In genomic region chr19:12789098-12789903, GRCh38 we compare ENCODE assay signal across 8 cellular contexts. TPM values are rescaled to one million over a fixed set of nuclear protein-coding genes. Genes with fewer than 3 reads are reported as not detected.
DNase-seq lines count a peak whose midpoint lies in the region; ATAC-seq, FAIRE-seq and TF ChIP-seq lines count a peak whose summit lies in the region.

No MANE protein-coding gene starts in this region.

- ATAC-seq in lung (ENCODE audit: insufficient read depth, low FRiP score), result no peak

- H3K4me3 ChIP-seq in KMS-11 (IDR thresholded peaks at IDR 0.05; ENCODE audit: insufficient read depth, low read depth, low read length) (no peak overlapping the region), bronchial epithelial cell (ENCODE audit: low read depth, low read length) (peak overlapping the region; percentile 98), lung (peak overlapping the region; percentile 50), transverse colon (peak overlapping the region; percentile 17 to 90 (median 87))

- peak overlapping the region; percentile 68 for H3K9ac ChIP-seq in KMS-11

- no peaks in the 10 kb centered on the region for H3K36me3 ChIP-seq in KMS-11 (ENCODE audit: insufficient read depth)
- peaks cover 11% of the 10 kb centered on the region for H3K36me3 ChIP-seq in bronchial epithelial cell (ENCODE audit: control insufficient read depth, insufficient read depth, low read length)
- no peaks in the 10 kb centered on the region for H3K36me3 ChIP-seq in lung (ENCODE audit: control insufficient read depth in 2 of 2, insufficient read depth in 2 of 2, low read length in 2 of 2)
- no peaks in the 10 kb centered on the region for H3K36me3 ChIP-seq in transverse colon

- H3K27me3 ChIP-seq in KMS-11 (ENCODE audit: insufficient read depth, low read depth) (no peaks in the 10 kb centered on the region), bronchial epithelial cell (ENCODE audit: control insufficient read depth, insufficient read depth, low read length) (no peaks in the 10 kb centered on the region), lung (ENCODE audit: control insufficient read depth, insufficient read depth) (no peaks in the 10 kb centered on the region), transverse colon (no peaks in the 10 kb centered on the region)

- TF ChIP-seq CTCF in KMS-11 (conservative IDR thresholded peaks at IDR 0.05; ENCODE audit: low read depth, low read length), result no peak; the same call in 1 of the 2 replicates
- TF ChIP-seq CTCF in bronchial epithelial cell (IDR thresholded peaks at IDR 0.05; ENCODE audit: insufficient read depth, low read length, severe bottlenecking), result no peak
- TF ChIP-seq CTCF in lung (IDR thresholded peaks at IDR 0.05; ENCODE audit: control extremely low read depth, extremely low read depth), result no peak
- no peak for TF ChIP-seq CTCF in transverse colon (IDR thresholded peaks at IDR 0.05)

- no peaks in the 10 kb centered on the region for H4K20me1 ChIP-seq in KMS-11 (ENCODE audit: insufficient read depth)

- peak overlapping the region; percentile 91 for H3K4me2 ChIP-seq in KMS-11

- intact Hi-C loops in transverse colon (cut with DNase I; ENCODE audit: low total_unique reads), result loop anchor here (10.0 kb wide), 1 partner anchor 366 kb away; the partner anchor contains the start of genes IER2 and STX10

- WGBS in lung, 2 donors, result 1% methylated on average over 17 to 46 of the region's 46 CpGs
- WGBS in transverse colon (ENCODE audit: low coverage in 1 of 2), 2 donors, result 0 to 2% methylated on average over 6 to 22 of the region's 46 CpGs

- H3K4me1 ChIP-seq in KMS-11 (ENCODE audit: low read depth, poor library complexity, severe bottlenecking), result peaks cover 51% of the 10 kb centered on the region
- H3K4me1 ChIP-seq in lung (ENCODE audit: control insufficient read depth in 2 of 2, insufficient read depth in 2 of 2, low read length in 2 of 2), result peaks cover 0 to 22% of the 10 kb centered on the region in 2 donors
- peaks cover 32 to 65% (median 62%) of the 10 kb centered on the region in 4 donors for H3K4me1 ChIP-seq in transverse colon

- H3K27ac ChIP-seq in KMS-11, result peak overlapping the region; percentile 93
- H3K27ac ChIP-seq in lung (ENCODE audit: low read depth in 1 of 2, low read length in 1 of 2), result peak overlapping the region; percentile 98 to 100
- peak overlapping the region; percentile 97 to 99 (median 98) for H3K27ac ChIP-seq in transverse colon

- in situ Hi-C loops in transverse colon (cut with MboI; ENCODE audit: low pct_ligation_motif_present in 1 of 4, low pct_unique_long_range_greater_than_20kb in 1 of 4, low sequenced_read_pairs in 3 of 4), result no loop called here

- peak overlapping the region; percentile 14; the same call in 1 of the 2 replicates for H2AFZ ChIP-seq in KMS-11 (ENCODE audit: low read depth)

- peak; percentile 24 for TF ChIP-seq POLR2A in transverse colon (IDR thresholded peaks at IDR 0.05)

- peak; percentile 81 for DNase-seq in NCI-H146 (lab: John Stamatoyannopoulos, UW)
- no peak for DNase-seq in NCI-H146 treated with DMSO at 0.1 percent for 48 hours (lab: John Stamatoyannopoulos, UW; ENCODE audit: unreplicated experiment)
- DNase-seq in bronchial epithelial cell (ENCODE audit: low read depth), result no peak
- DNase-seq in lung (ENCODE audit: low spot score), result no peak
- DNase-seq in transverse colon, result no peak
- no peak for DNase-seq in activated effector memory CD4-positive, alpha-beta T cell treated with Interleukin-2 at 50 U/mL for 16 hours
- no peak for DNase-seq in RCC 7860 (ENCODE audit: low spot score)

- FAIRE-seq in bronchial epithelial cell (lab: Jason Lieb, UNC) (no peak), RCC 7860 (lab: Jason Lieb, UNC) (no peak)

- peaks cover 20% of the 10 kb centered on the region for H3K79me2 ChIP-seq in KMS-11 (ENCODE audit: insufficient read depth, low read depth)

- TF ChIP-seq EP300 in transverse colon (IDR thresholded peaks at IDR 0.05; ENCODE audit: low read depth), result no peak

- H3K9me3 ChIP-seq in lung (ENCODE audit: control insufficient read depth in 2 of 2, insufficient read depth in 1 of 2, low read length in 1 of 2) (no peaks in the 10 kb centered on the region), transverse colon (no peaks in the 10 kb centered on the region)

RNA-seq across cellular contexts. Expression of gene JUNB, which starts 2.0 kb away (rescaled TPM):
- total RNA-seq in bronchial epithelial cell, result 158 and 179 TPM in 2 replicates
- 100 to 1,000 TPM; 121 to 205 TPM for total RNA-seq in lung
- 100 to 1,000 TPM; 111 to 689 TPM for polyA plus RNA-seq in lung
- 100 to 1,000 TPM; 386 to 857 (median 664) TPM for total RNA-seq in transverse colon

RNA-seq across cellular contexts. Expression of gene PRDX2, which starts 12.3 kb away (rescaled TPM):
- total RNA-seq in bronchial epithelial cell (148 and 157 TPM in 2 replicates), lung (100 to 1,000 TPM; 166 to 196 TPM), transverse colon (100 to 1,000 TPM; 172 to 357 (median 198) TPM)
- 100 to 1,000 TPM; 132 to 181 TPM for polyA plus RNA-seq in lung

RNA-seq across cellular contexts. Expression of gene THSD8, which starts 12.6 kb away (rescaled TPM):
- not detected in 2 replicates for total RNA-seq in bronchial epithelial cell
- 1 to 10 TPM; 1.8 to 2.2 TPM for total RNA-seq in lung
- polyA plus RNA-seq in lung, result 1 to 10 TPM in 1 of 2 donors, under 1 TPM in 1; 0.10 to 6.2 TPM
- 1 to 10 TPM in 1 of 4 donors, not detected in 3; 1.6 TPM for total RNA-seq in transverse colon

RNA-seq across cellular contexts. Expression of gene HOOK2, which starts 13.9 kb away (rescaled TPM):
- 52.5 and 58.7 TPM in 2 replicates for total RNA-seq in bronchial epithelial cell
- total RNA-seq in lung, result 10 to 100 TPM; 46.9 to 67.4 TPM
- polyA plus RNA-seq in lung, result 10 to 100 TPM; 39.8 to 54.3 TPM
- 100 to 1,000 TPM; 138 to 387 (median 215) TPM for total RNA-seq in transverse colon

RNA-seq across cellular contexts. Expression of gene RNASEH2A, which starts 17.1 kb away (rescaled TPM):
- total RNA-seq in bronchial epithelial cell (11.1 and 12.9 TPM in 2 replicates), lung (10 to 100 TPM in 1 of 2 donors, 1 to 10 TPM in 1; 7.5 to 16.1 TPM), transverse colon (10 to 100 TPM in 1 of 4 donors, 1 to 10 TPM in 2, not detected in 1; 2.7 to 17.5 (median 4.0) TPM)
- polyA plus RNA-seq in lung, result 10 to 100 TPM in 1 of 2 donors, 1 to 10 TPM in 1; 7.3 to 11.1 TPM
